Comparison of ENCODE assay signal across 19 cellular contexts in genomic region chr4:1406416-1406945, GRCh38. TPM values are rescaled to one million over a fixed set of nuclear protein-coding genes. Genes with fewer than 3 reads are reported as not detected.
A peak's percentile ranks its signal among the peaks of the same experiment; 100 is the strongest.
DNase-seq lines count a peak whose midpoint lies in the region; ATAC-seq lines count a peak whose summit lies in the region.
"Had no signal": no experiment of that assay in that cellular context is flagged by ENCODE, and none has a peak within 500 bp of the region (broad histone marks: within the 10 kb centered on the region; RNA-seq: fewer than 3 reads in every experiment).

Gene NKX1-1, minus strand, starts transcription at chr4:1406442. Its CDS starts 0 bp downstream, at chr4:1406442.

- peaks cover 4% of the 10 kb centered on the region for H3K36me3 Mint-ChIP-seq in stimulated activated memory B cell treated with anti-CD40 and anti-IgM and Interleukin-4, amounts not matched to agents 10 μg/mL and 1 μg/mL and 100 μg/mL, for 72 hours

- H3K27me3 Mint-ChIP-seq in stimulated activated memory B cell treated with anti-CD40 and anti-IgM and Interleukin-4, amounts not matched to agents 10 μg/mL and 1 μg/mL and 100 μg/mL, for 72 hours = peaks cover 79% of the 10 kb centered on the region

- no peak within 1 kb of the TSS for H3K27ac Mint-ChIP-seq in stimulated activated memory B cell treated with anti-CD40 and anti-IgM and Interleukin-4, amounts not matched to agents 10 μg/mL and 1 μg/mL and 100 μg/mL, for 72 hours
- H3K27ac Mint-ChIP-seq: activated T-helper 17 cell treated with anti-CD3 and anti-CD28 coated beads, Interleukin-2, amount 50 U/mL, for 72 hours; effector memory CD8-positive, alpha-beta T cell had no signal

- H3K36me3 ChIP-seq in HUES64 (ENCODE audit: insufficient read depth, low read length) = no peaks in the 10 kb centered on the region
- H3K36me3 ChIP-seq: brain microvascular endothelial cell had no signal

- H3K9me3 Mint-ChIP-seq in stimulated activated memory B cell treated with anti-CD40 and anti-IgM and Interleukin-4, amounts not matched to agents 10 μg/mL and 1 μg/mL and 100 μg/mL, for 72 hours = peaks cover 3% of the 10 kb centered on the region
- H3K9me3 Mint-ChIP-seq: activated T-helper 17 cell treated with anti-CD3 and anti-CD28 coated beads, Interleukin-2, amount 50 U/mL, for 72 hours had no signal

- ATAC-seq in stimulated activated memory B cell treated with anti-CD40 and anti-IgM and Interleukin-4, amounts not matched to agents 10 μg/mL and 1 μg/mL and 100 μg/mL, for 72 hours = no peak
- ATAC-seq: activated T-helper 17 cell treated with anti-CD3 and anti-CD28 coated beads, Interleukin-2, amount 50 U/mL, for 72 hours; effector memory CD8-positive, alpha-beta T cell; foreskin keratinocyte; stimulated activated naive CD8-positive, alpha-beta T cell treated with anti-CD3 and anti-CD28 coated beads, Interleukin-15, Interleukin-2, amounts not matched to agents 100 U/mL and 50 U/mL, for 24 hours had no signal

- in situ Hi-C loops in G401 (cut with HindIII; ENCODE audit: low sequenced_read_pairs) = loop anchor here (25.0 kb wide), 1 partner anchor 231 kb away; no protein-coding TSS in a partner anchor

- H3K9ac ChIP-seq in HUES64 (ENCODE audit: low read depth, low read length) = no peak within 1 kb of the TSS

- H3K4me3 Mint-ChIP-seq in stimulated activated memory B cell treated with anti-CD40 and anti-IgM and Interleukin-4, amounts not matched to agents 10 μg/mL and 1 μg/mL and 100 μg/mL, for 72 hours = peak within 1 kb of the TSS; percentile 48
- H3K4me3 Mint-ChIP-seq: activated T-helper 17 cell treated with anti-CD3 and anti-CD28 coated beads, Interleukin-2, amount 50 U/mL, for 72 hours had no signal

- WGBS in HUES64 = 5% methylated on average over 84 of the region's 84 CpGs

- DNase-seq in activated T-cell treated with anti-CD3 and anti-CD28 coated beads, Interleukin-2, amount 50 U/mL, for 1 hour = peak; percentile 6
- no peak for DNase-seq in activated T-cell treated with anti-CD3 and anti-CD28 coated beads for 4 hours
- peak; percentile 54 for DNase-seq in ecto neural progenitor cell (ENCODE audit: low spot score)
- DNase-seq in hypothalamus (lab: John Stamatoyannopoulos, UW) = no peak
- DNase-seq in NCI-H1105 treated with DMSO at 0.1 percent for 48 hours (lab: John Stamatoyannopoulos, UW) = no peak
- DNase-seq in G401 (ENCODE audit: low spot score) = no peak
- DNase-seq: brain microvascular endothelial cell; DMS79; effector memory CD8-positive, alpha-beta T cell; foreskin keratinocyte; NCI-H1694 treated with DMSO at 0.1 percent for 48 hours; NCI-H524 treated with DMSO at 0.1 percent for 48 hours; nucleus accumbens; small intestine; stimulated activated naive CD8-positive, alpha-beta T cell treated with anti-CD3 and anti-CD28 coated beads, Interleukin-15, Interleukin-2, amounts not matched to agents 100 U/mL and 50 U/mL, for 24 hours had no signal

- peaks cover 5% of the 10 kb centered on the region for H3K4me1 Mint-ChIP-seq in stimulated activated memory B cell treated with anti-CD40 and anti-IgM and Interleukin-4, amounts not matched to agents 10 μg/mL and 1 μg/mL and 100 μg/mL, for 72 hours
- H3K4me1 Mint-ChIP-seq: activated T-helper 17 cell treated with anti-CD3 and anti-CD28 coated beads, Interleukin-2, amount 50 U/mL, for 72 hours had no signal

- H3K9me3 ChIP-seq in HUES64 (ENCODE audit: insufficient read depth, low read depth, low read length) = no peaks in the 10 kb centered on the region

- no peak within 1 kb of the TSS for H3K27ac ChIP-seq in HUES64 (ENCODE audit: low read depth, low read length)
- H3K27ac ChIP-seq: brain microvascular endothelial cell, foreskin keratinocyte, VCaP had no signal

- no peaks in the 10 kb centered on the region for H3K4me1 ChIP-seq in HUES64 (ENCODE audit: insufficient read depth, low read length)
- H3K4me1 ChIP-seq: foreskin keratinocyte had no signal

- peaks cover 99% of the 10 kb centered on the region for H3K27me3 ChIP-seq in HUES64 (ENCODE audit: insufficient read depth, low read length)

- H3K4me3 ChIP-seq in HUES64 (ENCODE audit: low read length) = peak within 1 kb of the TSS; percentile 27; the same call in 1 of the 2 replicates

RNA-seq across cellular contexts. Expression of gene NKX1-1, which starts in this region (rescaled TPM):
- polyA plus RNA-seq in HUES64 (2013, experiment 1 of 2) = not detected
- not detected for polyA plus RNA-seq in HUES64 (2013, experiment 2 of 2)
- total RNA-seq in G401 (2014; rRNA removed; shearing (Covaris generic)) = not detected in 2 replicates
- total RNA-seq: activated T-helper 17 cell treated with anti-CD3 and anti-CD28 coated beads, Interleukin-2, amount 50 U/mL, for 72 hours; foreskin keratinocyte had no signal
- polyA plus RNA-seq: foreskin keratinocyte, small intestine had no signal

Comparison
In these comparisons a context has a peak if more than half of its experiments do, and no peak if none do; other contexts are left out.
1. DNase-seq: peak in activated T-cell treated with anti-CD3 and anti-CD28 coated beads, Interleukin-2, amount 50 U/mL, for 1 hour (single experiment) and ecto neural progenitor cell (single experiment); none in activated T-cell treated with anti-CD3 and anti-CD28 coated beads for 4 hours (single experiment), hypothalamus (0 of 51), NCI-H1105 treated with DMSO at 0.1 percent for 48 hours (single experiment) and G401 (single experiment).